ENCODE assay signal across 22 cellular contexts in genomic region chr1:222828939-222829338, GRCh38. TPM values are rescaled to one million over a fixed set of nuclear protein-coding genes. Genes with fewer than 3 reads are reported as not detected.
DNase-seq lines count a peak whose midpoint lies in the region; ATAC-seq and TF ChIP-seq lines count a peak whose summit lies in the region.
"Had no signal": no experiment of that assay in that cellular context is flagged by ENCODE, and none has a peak within 500 bp of the region (broad histone marks: within the 10 kb centered on the region; RNA-seq: fewer than 3 reads in every experiment).

No MANE protein-coding gene starts in this region.

- peak; percentile 34; the same call in 1 of the 2 replicates for TF ChIP-seq CTCF in A673 (conservative IDR thresholded peaks at IDR 0.05; ENCODE audit: low read depth, low read length)
- TF ChIP-seq CTCF in HEK293 (tag by site-specific recombination; IDR thresholded peaks at IDR 0.05) = no peak
- TF ChIP-seq CTCF in fibroblast of the aortic adventitia (IDR thresholded peaks at IDR 0.05; ENCODE audit: insufficient read depth, low read length) = peak; percentile 26

- DNase-seq in A673 (ENCODE audit: low spot score) (no peak), SK-MEL-5 (ENCODE audit: low read depth, low spot score) (peak; percentile 27), fibroblast of the aortic adventitia (ENCODE audit: low read depth) (no peak)
- DNase-seq in activated CD4-positive, CD25-positive, alpha-beta regulatory T cell treated with anti-CD3 and anti-CD28 coated beads, Interleukin-2, amount 50 U/mL, for 72 hours = no peak
- DNase-seq: activated CD4-positive, alpha-beta T cell treated with anti-CD3 and anti-CD28 coated beads, Interleukin-2, amount 10 ng/mL, durations not matched to agents 24 days and 14 days; activated naive CD4-positive, alpha-beta T cell treated with anti-CD3 and anti-CD28 coated beads, Interleukin-2, amount 10 ng/mL, durations not matched to agents 7 days and 5 days; activated T-cell treated with anti-CD3 and anti-CD28 coated beads for 4 hours; COR-L47; dermis blood vessel endothelial cell; kidney glomerular epithelial cell; NCI-H1092; NCI-H774; occipital lobe; SHP77 treated with DMSO at 0.1 percent for 48 hours; sigmoid colon; stimulated activated CD4-positive, alpha-beta T cell treated with anti-CD3 and anti-CD28 coated beads, Interleukin-2, amount 100 ng/mL, for 24 hours; T1000 had no signal

- H3K4me3 ChIP-seq in A673 (ENCODE audit: low read depth, low read length, poor library complexity, severe bottlenecking) (no peak overlapping the region), HEK293 (ENCODE audit: low read depth, low read length) (no peak overlapping the region), fibroblast of the aortic adventitia (ENCODE audit: low read depth, low read length) (no peak overlapping the region)
- H3K4me3 ChIP-seq: sigmoid colon had no signal

- intact Hi-C loops in A673 (cut with micrococcal nuclease; ENCODE audit: unreplicated experiment) = no loop called here

- H3K27ac ChIP-seq in A673 (ENCODE audit: low read depth, low read length, poor library complexity, severe bottlenecking) (no peak overlapping the region), HEK293 (ENCODE audit: extremely low read depth, low read depth, low read length) (no peak overlapping the region)

- no peaks in the 10 kb centered on the region for H3K27me3 ChIP-seq in A673 (replicated peaks; ENCODE audit: insufficient read depth, low read depth, low read length, poor library complexity)
- H3K27me3 ChIP-seq: sigmoid colon had no signal

- no TSS peak for BruUV-seq in A673 (replicated peaks; lab: Mats Ljungman, UMichigan)

- no peaks in the 10 kb centered on the region for H3K9me3 ChIP-seq in A673 (ENCODE audit: low read depth, low read length, poor library complexity, severe bottlenecking)
- H3K9me3 ChIP-seq in HEK293 (ENCODE audit: control insufficient read depth, insufficient read depth, low read depth, low read length) = no peaks in the 10 kb centered on the region
- H3K9me3 ChIP-seq: sigmoid colon had no signal

- POLR2A ChIA-PET in A673 (lab: Charles Lee; ENCODE audit: low non-redundant PET) (no interaction called here), HEK293 (lab: Yijun Ruan, JAX) (no interaction called here)

- ATAC-seq in HG02588 (IDR thresholded peaks at IDR 0.05; ENCODE audit: unreplicated experiment) (no peak), HG02938 (IDR thresholded peaks at IDR 0.05; ENCODE audit: unreplicated experiment) (no peak), HG02970 (IDR thresholded peaks at IDR 0.05; ENCODE audit: low FRiP score, unreplicated experiment) (no peak)
- ATAC-seq: esophagus mucosa had no signal

- H3K4me1 ChIP-seq in A673 (ENCODE audit: insufficient read depth, low read length, poor library complexity, severe bottlenecking) (peaks cover 8% of the 10 kb centered on the region), HEK293 (ENCODE audit: control insufficient read depth, insufficient read depth, low read length) (peaks cover 33% of the 10 kb centered on the region)

- H3K36me3 ChIP-seq in A673 (ENCODE audit: insufficient read depth, low read length, poor library complexity, severe bottlenecking) (no peaks in the 10 kb centered on the region), HEK293 (ENCODE audit: control insufficient read depth in 2 of 2, insufficient read depth in 1 of 2, low read length in 2 of 2) (no peaks in the 10 kb centered on the region)
- H3K36me3 ChIP-seq: sigmoid colon had no signal

- CTCF ChIA-PET in A673 (lab: Charles Lee) (no interaction called here), HEK293 (lab: Yijun Ruan, JAX) (interaction anchor here (1.3 kb wide), 1 partner anchor 15 kb away, joined by 5 read pairs; no protein-coding TSS in a partner anchor)

- in situ Hi-C loops in SK-MEL-5 (cut with HindIII; ENCODE audit: low pct_unique_long_range_greater_than_20kb, low sequenced_read_pairs) = no loop called here

TF ChIP-seq in HEK293, 187 proteins besides CTCF, POLR2A, EP300 and RAD21:
- TF ChIP-seq PRDM6 (tag by site-specific recombination; IDR thresholded peaks at IDR 0.05) = peak; percentile 88
- TF ChIP-seq SP3 (tag by site-specific recombination; IDR thresholded peaks at IDR 0.05) = no peak
- TF ChIP-seq ZNF629 (tag by site-specific recombination; IDR thresholded peaks at IDR 0.05) = no peak
- no peak for TF ChIP-seq ZNF214 (tag by site-specific recombination; IDR thresholded peaks at IDR 0.05; ENCODE audit: borderline replicate concordance)
- TF ChIP-seq ZNF23 (tag by site-specific recombination; IDR thresholded peaks at IDR 0.05; ENCODE audit: borderline replicate concordance) = no peak
- TF ChIP-seq INSM2 (tag by site-specific recombination; IDR thresholded peaks at IDR 0.05) = no peak
- no peak for TF ChIP-seq BCL6B (tag by site-specific recombination; IDR thresholded peaks at IDR 0.05)
- TF ChIP-seq EGR2 (tag by site-specific recombination; IDR thresholded peaks at IDR 0.05; ENCODE audit: low read depth) = no peak
- no peak for TF ChIP-seq ZNF37A (tag by site-specific recombination; IDR thresholded peaks at IDR 0.05)

RNA-seq across cellular contexts. Expression of gene DISP1, which starts 14.1 kb away (rescaled TPM):
- total RNA-seq in A673 (2021) (1.4 TPM in 2 replicates), fibroblast of the aortic adventitia (ENCODE audit: low replicate concordance) (6.4 and 8.4 TPM in 2 replicates)
- 2.1 and 2.4 TPM in 2 replicates for total RNA-seq in SK-MEL-5 (2014; rRNA removed; shearing (Covaris generic))
- 1.5 and 2.0 TPM in 2 replicates for polyA plus RNA-seq in SK-MEL-5 (2015; cell fraction: cytosol; rRNA removed)
- polyA plus RNA-seq in SK-MEL-5 (2015; cell fraction: nucleus; rRNA removed) = 1.4 and 4.4 TPM in 2 replicates
